ENCODE assay signal across 14 cellular contexts in the genomic region with DNA sequence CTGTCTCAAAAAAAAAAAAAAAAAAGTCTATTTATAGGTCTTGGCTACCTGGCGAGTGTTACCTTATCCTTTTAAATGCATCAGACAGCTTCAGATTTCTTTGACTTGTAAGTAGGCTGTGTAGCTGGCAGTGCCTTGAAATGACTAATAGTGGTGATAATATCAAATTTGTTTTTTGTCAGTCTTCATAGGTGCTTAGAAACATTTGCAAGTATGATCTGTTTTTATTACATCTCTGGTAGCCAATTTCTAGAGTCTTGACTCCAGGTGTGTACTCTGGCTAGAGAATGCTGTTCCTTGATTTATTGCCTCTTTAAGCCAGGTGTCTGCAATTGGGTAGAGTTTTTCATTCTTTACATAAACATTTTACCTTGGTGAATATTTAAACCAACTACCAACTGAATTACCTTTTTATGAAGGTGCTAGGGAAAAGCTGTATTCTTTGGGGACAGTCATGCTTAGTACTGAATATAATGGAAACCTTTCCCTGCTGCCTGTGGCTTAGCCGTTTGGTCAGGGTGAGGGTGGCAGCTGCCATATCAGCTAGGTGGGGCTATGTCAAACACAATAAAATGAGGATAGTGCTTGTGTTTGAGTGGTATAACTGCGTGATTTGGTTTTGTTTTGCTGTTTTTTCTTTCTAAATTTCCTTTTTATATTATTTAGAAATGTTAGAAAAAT. TPM values are rescaled to one million over a fixed set of nuclear protein-coding genes. Genes with fewer than 3 reads are reported as not detected.
A peak's percentile ranks its signal among the peaks of the same experiment; 100 is the strongest.
DNase-seq lines count a peak whose midpoint lies in the region; ATAC-seq, FAIRE-seq and TF ChIP-seq lines count a peak whose summit lies in the region.
"Had no signal": no experiment of that assay in that cellular context is flagged by ENCODE, and none has a peak within 500 bp of the region (broad histone marks: within the 10 kb centered on the region; RNA-seq: fewer than 3 reads in every experiment).

No MANE protein-coding gene starts in this region.

- no peak for TF ChIP-seq RAD21 in K562 (CRISPR knock-in tag; conservative IDR thresholded peaks at IDR 0.05 in 1 of 2, IDR thresholded peaks at IDR 0.05 in 1 of 2)

- no peaks in the 10 kb centered on the region for H3K9me2 ChIP-seq in MM.1S (replicated peaks; ENCODE audit: insufficient read depth, low read length)

- no peaks in the 10 kb centered on the region for H3K9me1 ChIP-seq in K562 (ENCODE audit: control insufficient read depth, insufficient read depth, low read length)

- 50% methylated on average over 3 of the region's 3 CpGs for WGBS in K562 (ENCODE audit: insufficient coverage, low coverage, missing lambda C conversion rate)
- WGBS in pancreas, 2 donors, result 8 to 12% methylated on average over 3 of the region's 3 CpGs

- no TSS peak for BruUV-seq in K562 (replicated peaks; lab: Mats Ljungman, UMichigan)

- H3K79me2 ChIP-seq in K562 (ENCODE audit: control insufficient read depth, insufficient read depth, low read length), result peaks cover 92% of the 10 kb centered on the region
- H3K79me2 ChIP-seq in MM.1S (ENCODE audit: low read length), result peaks cover 56% of the 10 kb centered on the region

- TF ChIP-seq CTCF in K562 (IDR thresholded peaks at IDR 0.05 in 2 of 3, conservative IDR thresholded peaks at IDR 0.05 in 1 of 3; ENCODE audit: insufficient read depth in 2 of 3, low read depth in 1 of 3, low read length in 3 of 3) (no peak), pancreas (IDR thresholded peaks at IDR 0.05) (no peak), vagina (IDR thresholded peaks at IDR 0.05) (no peak), MM.1S (IDR thresholded peaks at IDR 0.05; ENCODE audit: low read length) (no peak)

- TF ChIP-seq EP300 in K562 (IDR thresholded peaks at IDR 0.05; ENCODE audit: low read length), result no peak

- no peak overlapping the region for H3K27ac ChIP-seq in K562 (ENCODE audit: extremely low read depth, low read depth, low read length)
- H3K27ac ChIP-seq in pancreas, result peak overlapping the region in 3 of 4 donors; percentile 20 to 79 (median 71)
- H3K27ac ChIP-seq in vagina, result no peak overlapping the region
- no peak overlapping the region for H3K27ac ChIP-seq in MM.1S (ENCODE audit: low read length)
- H3K27ac ChIP-seq: SJSA1 had no signal

- peak; percentile 37 for DNase-seq in G401 (ENCODE audit: low spot score)
- DNase-seq in NCI-H2081 (lab: John Stamatoyannopoulos, UW), result peak; percentile 39 to 75
- no peak for DNase-seq in K562 (ENCODE audit: extremely low read depth in 1 of 4, low spot score in 3 of 4)
- DNase-seq in pancreas, result peak in 3 of 6 donors; percentile 4 to 30 (median 22)
- DNase-seq in COLO829 (ENCODE audit: low spot score), result no peak
- DNase-seq in vagina (ENCODE audit: extremely low spot score in 2 of 2), result no peak
- no peak for DNase-seq in MM.1S
- DNase-seq: activated CD4-positive, alpha-beta T cell treated with anti-CD3 and anti-CD28 coated beads for 4 hours; activated naive CD8-positive, alpha-beta T cell treated with anti-CD3 and anti-CD28 coated beads, Interleukin-2, amount 10 ng/mL, durations not matched to agents 7 days and 5 days; effector memory CD4-positive, alpha-beta T cell; hypothalamus; spleen had no signal

- ATAC-seq in K562 (no peak), pancreas (peak; percentile 63 to 80 (median 74)), HG03342 (IDR thresholded peaks at IDR 0.05; ENCODE audit: unreplicated experiment) (no peak)

- POLR2A ChIA-PET in K562 (lab: Yijun Ruan, JAX), result interaction anchor here (0.7 to 1.5 kb wide), 5 partner anchors 11 to 31 kb away, joined by 3 to 6 read pairs (median 3); no protein-coding TSS in a partner anchor

- TF ChIP-seq POLR2A in K562 (conservative IDR thresholded peaks at IDR 0.05) (no peak), vagina (IDR thresholded peaks at IDR 0.05) (no peak)

- H2AFZ ChIP-seq in K562 (ENCODE audit: low read depth, low read length) (no peak overlapping the region), MM.1S (ENCODE audit: low read length) (no peak overlapping the region)

- H4K20me1 ChIP-seq in K562 (replicated peaks; ENCODE audit: control insufficient read depth, insufficient read depth, low read length), result peaks cover 15% of the 10 kb centered on the region; the same call in 1 of the 2 replicates
- no peaks in the 10 kb centered on the region for H4K20me1 ChIP-seq in MM.1S (ENCODE audit: insufficient read depth, low read length)

- intact Hi-C loops in K562 (cut with micrococcal nuclease) (no loop called here), pancreas (cut with DNase I) (no loop called here), vagina (cut with DNase I) (no loop called here)

- FAIRE-seq in K562 (lab: Jason Lieb, UNC) (no peak), pancreas (lab: Jason Lieb, UNC) (peak; percentile 87)

- H3K36me3 ChIP-seq in K562 (ENCODE audit: control insufficient read depth, insufficient read depth, low read length) (peaks cover 32% of the 10 kb centered on the region; the same call in 2 of the 3 replicates), pancreas (no peaks in the 10 kb centered on the region), vagina (no peaks in the 10 kb centered on the region), MM.1S (replicated peaks; ENCODE audit: insufficient read depth, low read length) (no peaks in the 10 kb centered on the region)

- H3K4me2 ChIP-seq in K562 (ENCODE audit: insufficient read depth, low read length) (no peak overlapping the region), MM.1S (ENCODE audit: low read depth, low read length) (no peak overlapping the region)

- no peak overlapping the region for H3K4me3 ChIP-seq in K562
- no peak overlapping the region for H3K4me3 ChIP-seq in pancreas
- H3K4me3 ChIP-seq in vagina, result no peak overlapping the region
- H3K4me3 ChIP-seq in MM.1S (ENCODE audit: low read length), result no peak overlapping the region
- H3K4me3 ChIP-seq: SJSA1, spleen had no signal

- no peaks in the 10 kb centered on the region for H3F3A ChIP-seq in MM.1S (ENCODE audit: insufficient read depth, low read length)

- CTCF ChIA-PET in K562 (lab: Yijun Ruan, JAX; ENCODE audit: low intra/inter-chr PET ratio), result no interaction called here

- H3K4me1 ChIP-seq in K562 (replicated peaks in 1 of 2; ENCODE audit: control insufficient read depth in 2 of 2, insufficient read depth in 2 of 2, low read length in 2 of 2), result peaks cover 18 to 21% of the 10 kb centered on the region in 2 experiments; a peak in 4 of 5 replicates
- H3K4me1 ChIP-seq in pancreas, result peaks cover 29 to 67% (median 37%) of the 10 kb centered on the region in 3 donors
- H3K4me1 ChIP-seq in vagina, result peaks cover 30% of the 10 kb centered on the region
- H3K4me1 ChIP-seq in MM.1S (ENCODE audit: low read length), result no peaks in the 10 kb centered on the region

- H3K9me3 ChIP-seq in K562 (replicated peaks; ENCODE audit: control insufficient read depth, insufficient read depth, low read depth, low read length) (no peaks in the 10 kb centered on the region), pancreas (no peaks in the 10 kb centered on the region), vagina (no peaks in the 10 kb centered on the region), MM.1S (replicated peaks; ENCODE audit: insufficient read depth, low read length) (no peaks in the 10 kb centered on the region)
- H3K9me3 ChIP-seq: SJSA1, spleen had no signal

- in situ Hi-C loops in G401 (cut with HindIII; ENCODE audit: low sequenced_read_pairs) (no loop called here), K562 (cut with MboI) (no loop called here)

- H3K9ac ChIP-seq in K562 (ENCODE audit: insufficient read depth in 1 of 2, low read depth in 2 of 2, low read length in 2 of 2) (no peak overlapping the region), MM.1S (ENCODE audit: low read length) (no peak overlapping the region)

- H3K27me3 ChIP-seq in K562 (ENCODE audit: control insufficient read depth in 2 of 2, insufficient read depth in 2 of 2, low read length in 2 of 2) (no peaks in the 10 kb centered on the region), pancreas (no peaks in the 10 kb centered on the region), vagina (no peaks in the 10 kb centered on the region), MM.1S (replicated peaks; ENCODE audit: insufficient read depth, low read length) (no peaks in the 10 kb centered on the region)
- H3K27me3 ChIP-seq: SJSA1, spleen had no signal

TF ChIP-seq in K562, 482 proteins besides CTCF, POLR2A, EP300 and RAD21 (continues in another document):
- no peak for TF ChIP-seq NR2C2 (CRISPR knock-in tag; IDR thresholded peaks at IDR 0.05)
- TF ChIP-seq NR2C2 (tag; IDR thresholded peaks at IDR 0.05), result no peak
- TF ChIP-seq HMGXB4 (CRISPR knock-in tag; IDR thresholded peaks at IDR 0.05), result no peak

RNA-seq across cellular contexts. Expression of gene MLXIP, which starts 32.7 kb away (rescaled TPM):
- total RNA-seq in G401 (2014; rRNA removed; shearing (Covaris generic)), result 4.3 and 4.6 TPM in 2 replicates
- total RNA-seq in K562 (2011; cell fraction: chromatin; rRNA removed; ENCODE audit: low replicate concordance), result 289 and 513 TPM in 2 replicates
- 197 and 203 TPM in 2 replicates for total RNA-seq in K562 (2011; cell fraction: nucleolus; rRNA removed)
- 215 and 311 TPM in 2 replicates for total RNA-seq in K562 (2011; cell fraction: nucleoplasm; rRNA removed)
- total RNA-seq in K562 (2014; rRNA removed) (14.7 and 36.9 TPM in 2 replicates), K562 (2014; rRNA removed; fragmentation: Illumina TruSeq; extraction: Trizol) (13.8 and 18.1 TPM in 2 replicates), K562 (2015; rRNA removed; fragmentation: Illumina TruSeq; extraction: Trizol) (25.8 and 28.9 TPM in 2 replicates), K562 (2021) (65.8 and 66.3 TPM in 2 replicates), pancreas (10 to 100 TPM; 44.0 to 78.0 (median 55.5) TPM), vagina (16.9 TPM)
- polyA plus RNA-seq in K562 (2011; rRNA removed) (14.4 and 20.7 TPM in 2 replicates), K562 (2014; fragmentation: Illumina TruSeq; extraction: Trizol) (40.7 and 46.7 TPM in 2 replicates), K562 (2014; fragmentation: Nextera tagmentation; extraction: Ambion mirVana) (1 to 10 TPM; 2.2 to 3.8 TPM), K562 (2014; rRNA removed) (26.0 and 26.5 TPM in 2 replicates), pancreas (10 to 100 TPM; 35.4 to 90.1 TPM)
- polyA plus RNA-seq in K562 (2011; cell fraction: cytosol; rRNA removed), result 9.9 and 11.6 TPM in 2 replicates
- 78.1 and 99.4 TPM in 2 replicates for polyA plus RNA-seq in K562 (2011; cell fraction: nucleus; rRNA removed)
- 33.1 and 37.7 TPM in 2 replicates for polyA plus RNA-seq in K562 (2012)
- 20.9 and 23.5 TPM in 2 replicates for polyA minus RNA-seq in K562 (2011; rRNA and poly(A)+ RNA removed)
- polyA minus RNA-seq in K562 (2011; cell fraction: cytosol; rRNA and poly(A)+ RNA removed), result 51.8 and 60.9 TPM in 2 replicates
- polyA minus RNA-seq in K562 (2011; cell fraction: nucleus; rRNA and poly(A)+ RNA removed), result 61.8 and 88.5 TPM in 2 replicates

Comparison
In these comparisons a context has a peak if more than half of its experiments do, and no peak if none do; other contexts are left out.
1. DNase-seq: peak in G401 (single experiment) and NCI-H2081 (2 of 2); none in K562 (0 of 4), COLO829 (single experiment), vagina (0 of 2) and MM.1S (single experiment).
2. ATAC-seq: peak in pancreas (4 of 4); none in K562 (single experiment) and HG03342 (single experiment).
3. H3K27ac ChIP-seq: peak in pancreas (3 of 4); none in K562 (single experiment), vagina (single experiment) and MM.1S (single experiment).